8 cellular contexts compared by ENCODE assay signal in genomic region chr14:105486333-105486973, GRCh38. TPM values are rescaled to one million over a fixed set of nuclear protein-coding genes. Genes with fewer than 3 reads are reported as not detected.
DNase-seq lines count a peak whose midpoint lies in the region; ATAC-seq, FAIRE-seq and TF ChIP-seq lines count a peak whose summit lies in the region.

CRIP1 (plus strand) TSS chr14:105486886; CDS start chr14:105487260, 374 bp downstream.

- 8% methylated on average over 2 of the region's 48 CpGs for WGBS in HepG2 (ENCODE audit: low lambda C conversion rate)
- 0 to 7% (median 5%) methylated on average over 6 to 48 of the region's 48 CpGs for WGBS in stomach, 5 donors

- ATAC-seq in activated naive CD8-positive, alpha-beta T cell treated with anti-CD3 and anti-CD28 coated beads, Interleukin-2, amount 10 ng/mL, durations not matched to agents 7 days and 5 days (ENCODE audit: low read depth), result no peak
- ATAC-seq in HepG2 (no peak), GM18907 (IDR thresholded peaks at IDR 0.05; ENCODE audit: unreplicated experiment) (no peak), HG02678 (IDR thresholded peaks at IDR 0.05; ENCODE audit: unreplicated experiment) (no peak)

- H3K9me3 Mint-ChIP-seq in activated naive CD8-positive, alpha-beta T cell treated with anti-CD3 and anti-CD28 coated beads, Interleukin-2, amount 10 ng/mL, durations not matched to agents 7 days and 5 days, result no peaks in the 10 kb centered on the region

- no peak for TF ChIP-seq RAD21 in HepG2 (CRISPR knock-in tag; IDR thresholded peaks at IDR 0.05)

- peak within 1 kb of the TSS; percentile 78 for H3K4me3 Mint-ChIP-seq in activated naive CD8-positive, alpha-beta T cell treated with anti-CD3 and anti-CD28 coated beads, Interleukin-2, amount 10 ng/mL, durations not matched to agents 7 days and 5 days

- no peak within 1 kb of the TSS for H2AFZ ChIP-seq in HepG2 (ENCODE audit: low read length)

- intact Hi-C loops in HepG2 (cut with micrococcal nuclease; ENCODE audit: unreplicated experiment) (loop anchor here (5.0 kb wide), 1 partner anchor 74 kb away; no protein-coding TSS in a partner anchor), stomach (cut with DNase I; ENCODE audit: low total_unique reads) (no loop called here)

- H3K27ac ChIP-seq in HUES48 (ENCODE audit: low read depth, low read length) (no peak within 1 kb of the TSS), HepG2 (ENCODE audit: extremely low read length, insufficient read depth, low read length) (peak within 1 kb of the TSS; percentile 39), stomach (peak within 1 kb of the TSS; percentile 40 to 97 (median 82))

- peak within 1 kb of the TSS; percentile 41 for H3K4me3 ChIP-seq in HUES48 (ENCODE audit: low read depth, low read length)
- peak within 1 kb of the TSS; percentile 57 to 76 (median 68) for H3K4me3 ChIP-seq in HepG2 (replicated peaks in 1 of 3; ENCODE audit: insufficient read depth in 1 of 3, low read depth in 2 of 3, low read length in 3 of 3)
- peak within 1 kb of the TSS; percentile 42 to 91 (median 65) for H3K4me3 ChIP-seq in stomach

- H3K9ac ChIP-seq in HUES48 (ENCODE audit: low read depth, low read length) (no peak within 1 kb of the TSS), HepG2 (ENCODE audit: insufficient read depth, low read depth, low read length) (peak within 1 kb of the TSS; percentile 75)

- H3K4me1 ChIP-seq in HUES48 (ENCODE audit: control insufficient read depth, insufficient read depth, low read length) (peaks cover 5% of the 10 kb centered on the region), HepG2 (ENCODE audit: insufficient read depth, low read length) (peaks cover 70% of the 10 kb centered on the region), stomach (peaks cover 75 to 92% (median 86%) of the 10 kb centered on the region in 4 donors)

- BruUV-seq in HepG2 (replicated peaks; lab: Mats Ljungman, UMichigan), result no TSS peak

- peaks cover 24% of the 10 kb centered on the region for H3K4me1 Mint-ChIP-seq in activated naive CD8-positive, alpha-beta T cell treated with anti-CD3 and anti-CD28 coated beads, Interleukin-2, amount 10 ng/mL, durations not matched to agents 7 days and 5 days

- FAIRE-seq in HepG2 (lab: Jason Lieb, UNC), result no peak

- H3K27me3 Mint-ChIP-seq in activated naive CD8-positive, alpha-beta T cell treated with anti-CD3 and anti-CD28 coated beads, Interleukin-2, amount 10 ng/mL, durations not matched to agents 7 days and 5 days, result no peaks in the 10 kb centered on the region

- H3K79me2 ChIP-seq in HepG2 (ENCODE audit: insufficient read depth, low read length), result no peaks in the 10 kb centered on the region

- no peak for TF ChIP-seq EP300 in HepG2 (IDR thresholded peaks at IDR 0.05; ENCODE audit: low read depth in 2 of 2, low read length in 2 of 2)
- TF ChIP-seq EP300 in HepG2 (CRISPR knock-in tag; IDR thresholded peaks at IDR 0.05; ENCODE audit: borderline replicate concordance), result no peak
- no peak for TF ChIP-seq EP300 in stomach (IDR thresholded peaks at IDR 0.05)

- in situ Hi-C loops in HepG2 (cut with HindIII; ENCODE audit: extremely low pct_ligation_motif_present, low pct_unique_long_range_greater_than_20kb), result loop anchor here (5.0 kb wide), 2 partner anchors 41 to 109 kb away; partner anchors contain the start of gene TMEM121

- peak within 1 kb of the TSS; percentile 91 for H3K27ac Mint-ChIP-seq in activated naive CD8-positive, alpha-beta T cell treated with anti-CD3 and anti-CD28 coated beads, Interleukin-2, amount 10 ng/mL, durations not matched to agents 7 days and 5 days

- H3K27me3 ChIP-seq in HUES48 (ENCODE audit: control insufficient read depth, insufficient read depth, low read length) (peaks cover 75% of the 10 kb centered on the region), HepG2 (ENCODE audit: control insufficient read depth in 1 of 2, insufficient read depth in 2 of 2, low read length in 2 of 2) (peaks cover 2 to 32% of the 10 kb centered on the region in 2 experiments; a peak in 4 of 5 replicates), stomach (peaks cover 0 to 49% (median 10%) of the 10 kb centered on the region in 3 donors)

- no peak for TF ChIP-seq POLR2A in HepG2 (IDR thresholded peaks at IDR 0.05; ENCODE audit: insufficient read depth in 1 of 2, low read depth in 2 of 2, low read length in 2 of 2)
- TF ChIP-seq POLR2A in stomach (IDR thresholded peaks at IDR 0.05), result no peak

- DNase-seq in activated naive CD8-positive, alpha-beta T cell treated with anti-CD3 and anti-CD28 coated beads, Interleukin-2, amount 10 ng/mL, durations not matched to agents 7 days and 5 days, result no peak
- no peak for DNase-seq in HepG2 (ENCODE audit: low spot score)
- DNase-seq in stomach, result no peak
- no peak for DNase-seq in AML-193 (lab: John Stamatoyannopoulos, UW)
- no peak for DNase-seq in NCI-H524 treated with DMSO at 0.1 percent for 48 hours (lab: John Stamatoyannopoulos, UW)

- POLR2A ChIA-PET in activated naive CD8-positive, alpha-beta T cell treated with anti-CD3 and anti-CD28 coated beads, Interleukin-2, amount 10 ng/mL, durations not matched to agents 7 days and 5 days (lab: Charles Lee), result interaction anchor here (0.9 kb wide), 1 partner anchor 68 kb away, joined by 5 read pairs; no protein-coding TSS in a partner anchor
- POLR2A ChIA-PET in HepG2 (lab: Yijun Ruan, JAX), result interaction anchor here (0.8 to 1.1 kb wide), 4 partner anchors 10 to 88 kb away, joined by 3 read pairs; partner anchors contain the start of gene TEX22

- TF ChIP-seq CTCF in HepG2 (CRISPR knock-in tag; IDR thresholded peaks at IDR 0.05), result no peak
- no peak for TF ChIP-seq CTCF in stomach (IDR thresholded peaks at IDR 0.05)

- no peaks in the 10 kb centered on the region for H4K20me1 ChIP-seq in HepG2 (ENCODE audit: insufficient read depth, low read length)

- H3K36me3 Mint-ChIP-seq in activated naive CD8-positive, alpha-beta T cell treated with anti-CD3 and anti-CD28 coated beads, Interleukin-2, amount 10 ng/mL, durations not matched to agents 7 days and 5 days, result no peaks in the 10 kb centered on the region

- peak within 1 kb of the TSS; percentile 98 for H3K4me2 ChIP-seq in HepG2 (ENCODE audit: low read depth, low read length)

- H3K9me3 ChIP-seq in HUES48 (ENCODE audit: control insufficient read depth, insufficient read depth, low read length) (no peaks in the 10 kb centered on the region), HepG2 (ENCODE audit: low read length) (no peaks in the 10 kb centered on the region), stomach (no peaks in the 10 kb centered on the region)

- CTCF ChIA-PET in HepG2 (lab: Yijun Ruan, JAX; ENCODE audit: low intra/inter-chr PET ratio, low total read pairs), result interaction anchor here (1.6 to 1.7 kb wide), 2 partner anchors 38 to 116 kb away, joined by 6 to 13 read pairs; no protein-coding TSS in a partner anchor

- H3K36me3 ChIP-seq in HUES48 (ENCODE audit: control insufficient read depth, insufficient read depth, low read length) (no peaks in the 10 kb centered on the region), HepG2 (replicated peaks in 1 of 2; ENCODE audit: control insufficient read depth in 1 of 2, insufficient read depth in 2 of 2, low read length in 2 of 2) (no peaks in the 10 kb centered on the region), stomach (no peaks in the 10 kb centered on the region)

TF ChIP-seq in HepG2, 621 proteins besides CTCF, POLR2A, EP300 and RAD21 (continues in another document):
- no peak for TF ChIP-seq IKZF1 (IDR thresholded peaks at IDR 0.05)
- TF ChIP-seq ZBTB38 (CRISPR knock-in tag; IDR thresholded peaks at IDR 0.05), result no peak
- 0 out of 2 replicates have a peak, but pooled peaks have one; percentile 6 for TF ChIP-seq ZNF292 (CRISPR knock-in tag; IDR thresholded peaks at IDR 0.05; ENCODE audit: borderline replicate concordance, low read depth)
- TF ChIP-seq MAX (IDR thresholded peaks at IDR 0.05), result peak; percentile 11; the same call in 1 of the 2 replicates
- no peak for TF ChIP-seq KDM1A (CRISPR knock-in tag; IDR thresholded peaks at IDR 0.05)

RNA-seq across cellular contexts. Expression of gene CRIP1, which starts in this region (rescaled TPM):
- 100 to 1,000 TPM; 445 to 453 TPM for total RNA-seq in activated naive CD8-positive, alpha-beta T cell treated with anti-CD3 and anti-CD28 coated beads, Interleukin-2, amount 10 ng/mL, durations not matched to agents 7 days and 5 days
- total RNA-seq in HepG2 (2016; rRNA removed; fragmentation: Illumina TruSeq; extraction: Trizol), result 53.9 and 59.7 TPM in 2 replicates
- total RNA-seq in HepG2 (2016; cell fraction: cytosol; rRNA removed; fragmentation: Illumina TruSeq; extraction: Trizol; ENCODE audit: low read depth), result 18.2 and 27.4 TPM in 2 replicates
- total RNA-seq in HepG2 (2016; cell fraction: insoluble cytoplasmic fraction; rRNA removed; fragmentation: Illumina TruSeq; extraction: Trizol), result 53.1 and 55.2 TPM in 2 replicates
- total RNA-seq in HepG2 (2016; cell fraction: membrane; rRNA removed; fragmentation: Illumina TruSeq; extraction: Trizol), result 23.1 and 27.8 TPM in 2 replicates
- total RNA-seq in HepG2 (2016; cell fraction: nucleus; rRNA removed; fragmentation: Illumina TruSeq; extraction: Trizol), result 25.3 and 26.5 TPM in 2 replicates
- 59.5 and 62.2 TPM in 2 replicates for polyA plus RNA-seq in HepG2 (2011; rRNA removed)
- polyA plus RNA-seq in HepG2 (2011; cell fraction: cytosol; rRNA removed), result 27.8 and 82.6 TPM in 2 replicates
- 47.3 and 55.5 TPM in 2 replicates for polyA plus RNA-seq in HepG2 (2011; cell fraction: nucleus; rRNA removed)
- polyA plus RNA-seq in HepG2 (2012), result 46.4 and 49.2 TPM in 2 replicates
- polyA plus RNA-seq in HepG2 (2016; cell fraction: cytosol; fragmentation: Illumina TruSeq; extraction: Trizol; ENCODE audit: low read depth), result 85.4 and 115 TPM in 2 replicates
- polyA plus RNA-seq in HepG2 (2016; cell fraction: insoluble cytoplasmic fraction; fragmentation: Illumina TruSeq; extraction: Trizol; ENCODE audit: low read depth), result 142 and 159 TPM in 2 replicates
- 67.3 and 82.2 TPM in 2 replicates for polyA plus RNA-seq in HepG2 (2016; cell fraction: membrane; fragmentation: Illumina TruSeq; extraction: Trizol; ENCODE audit: low read depth)
- 136 and 137 TPM in 2 replicates for polyA plus RNA-seq in HepG2 (2016; cell fraction: nucleus; fragmentation: Illumina TruSeq; extraction: Trizol; ENCODE audit: insufficient read depth, low read depth)
- 24.8 and 136 TPM in 2 replicates for polyA minus RNA-seq in HepG2 (2011; rRNA and poly(A)+ RNA removed; ENCODE audit: low replicate concordance)
- 20.6 and 28.4 TPM in 2 replicates for polyA minus RNA-seq in HepG2 (2011; cell fraction: cytosol; rRNA and poly(A)+ RNA removed)
- polyA minus RNA-seq in HepG2 (2011; cell fraction: nucleus; rRNA and poly(A)+ RNA removed), result 4.7 and 11.8 TPM in 2 replicates
- 10 to 100 TPM in 3 of 5 donors, 1 to 10 TPM in 1, not detected in 1; 3.5 to 95.0 (median 23.9) TPM for total RNA-seq in stomach
- polyA plus RNA-seq in stomach, result 100 to 1,000 TPM in 1 of 3 donors, 10 to 100 TPM in 2; 60.1 to 149 (median 99.0) TPM
